13 cellular contexts compared by ENCODE assay signal in the genomic region with DNA sequence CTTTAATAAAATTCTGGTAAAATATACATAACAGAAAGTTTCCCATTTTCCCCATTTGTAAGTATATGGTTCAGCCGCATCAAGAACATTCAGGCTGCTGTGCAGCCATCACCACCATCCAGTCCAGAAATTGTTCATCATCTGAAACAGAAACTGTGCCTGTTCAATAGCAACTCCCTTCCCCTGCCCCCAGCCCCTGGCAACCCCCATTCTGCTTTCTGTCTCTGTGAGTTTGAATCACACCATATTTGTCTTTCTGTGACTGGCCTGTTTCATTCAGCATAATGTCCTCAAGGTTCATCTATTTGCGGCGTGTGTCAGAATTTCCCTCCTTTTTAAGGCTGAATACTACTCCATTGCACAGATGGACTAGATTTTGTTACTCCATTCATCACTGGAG. TPM values are rescaled to one million over a fixed set of nuclear protein-coding genes. Genes with fewer than 3 reads are reported as not detected.
DNase-seq lines count a peak whose midpoint lies in the region; ATAC-seq lines count a peak whose summit lies in the region.
"Had no signal": no experiment of that assay in that cellular context is flagged by ENCODE, and none has a peak within 500 bp of the region (broad histone marks: within the 10 kb centered on the region; RNA-seq: fewer than 3 reads in every experiment).

No MANE protein-coding gene starts in this region.

- no peaks in the 10 kb centered on the region for H3K9me3 ChIP-seq in effector memory CD4-positive, alpha-beta T cell (ENCODE audit: control insufficient read depth, low read length)
- H3K9me3 ChIP-seq: lower lobe of right lung had no signal

- no peaks in the 10 kb centered on the region for H3K36me3 Mint-ChIP-seq in activated naive CD8-positive, alpha-beta T cell treated with anti-CD3 and anti-CD28 coated beads, Interleukin-2, amount 50 U/mL, for 24 hours (ENCODE audit: low read depth)

- peaks cover 15% of the 10 kb centered on the region for H3K4me1 Mint-ChIP-seq in activated naive CD8-positive, alpha-beta T cell treated with anti-CD3 and anti-CD28 coated beads, Interleukin-2, amount 50 U/mL, for 24 hours
- H3K4me1 Mint-ChIP-seq: central memory CD8-positive, alpha-beta T cell had no signal

- no peak overlapping the region for H3K27ac ChIP-seq in effector memory CD4-positive, alpha-beta T cell (ENCODE audit: insufficient read depth, low read length, poor library complexity, severe bottlenecking)
- H3K27ac ChIP-seq: lower lobe of right lung had no signal

- H3K27me3 ChIP-seq in effector memory CD4-positive, alpha-beta T cell (replicated peaks; ENCODE audit: control insufficient read depth, insufficient read depth, low read length, poor library complexity, severe bottlenecking): no peaks in the 10 kb centered on the region

- DNase-seq in activated naive CD8-positive, alpha-beta T cell treated with anti-CD3 and anti-CD28 coated beads, Interleukin-2, amount 50 U/mL, for 24 hours: peak; percentile 18
- DNase-seq in SHP77 (lab: John Stamatoyannopoulos, UW) (no peak), occipital lobe (lab: John Stamatoyannopoulos, UW) (no peak), NCI-H1092 (lab: John Stamatoyannopoulos, UW) (no peak)
- DNase-seq in effector memory CD4-positive, alpha-beta T cell: no peak
- DNase-seq: DMS153, foreskin fibroblast, lower lobe of right lung, NCI-H345 had no signal

- H3K4me1 ChIP-seq in effector memory CD4-positive, alpha-beta T cell (ENCODE audit: control insufficient read depth, insufficient read depth, low read length, poor library complexity, severe bottlenecking): no peaks in the 10 kb centered on the region
- H3K4me1 ChIP-seq: lower lobe of right lung had no signal

- H3K4me3 Mint-ChIP-seq in activated naive CD8-positive, alpha-beta T cell treated with anti-CD3 and anti-CD28 coated beads, Interleukin-2, amount 50 U/mL, for 24 hours: no peak overlapping the region
- H3K4me3 Mint-ChIP-seq: central memory CD8-positive, alpha-beta T cell had no signal

- no peak overlapping the region for H3K4me3 ChIP-seq in effector memory CD4-positive, alpha-beta T cell (ENCODE audit: insufficient read depth, low read depth, low read length, poor library complexity, severe bottlenecking)
- H3K4me3 ChIP-seq: lower lobe of right lung had no signal

- H3K9me3 Mint-ChIP-seq in activated naive CD8-positive, alpha-beta T cell treated with anti-CD3 and anti-CD28 coated beads, Interleukin-2, amount 50 U/mL, for 24 hours: no peaks in the 10 kb centered on the region
- H3K9me3 Mint-ChIP-seq: central memory CD8-positive, alpha-beta T cell had no signal

- H3K27me3 Mint-ChIP-seq in activated naive CD8-positive, alpha-beta T cell treated with anti-CD3 and anti-CD28 coated beads, Interleukin-2, amount 50 U/mL, for 24 hours: peaks cover 8% of the 10 kb centered on the region

- peak overlapping the region; percentile 11 for H3K27ac Mint-ChIP-seq in activated naive CD8-positive, alpha-beta T cell treated with anti-CD3 and anti-CD28 coated beads, Interleukin-2, amount 50 U/mL, for 24 hours

- ATAC-seq in GM18868 (IDR thresholded peaks at IDR 0.05; ENCODE audit: unreplicated experiment) (peak; percentile 74), GM21381 (IDR thresholded peaks at IDR 0.05; ENCODE audit: unreplicated experiment) (peak; percentile 68), HG03060 (IDR thresholded peaks at IDR 0.05; ENCODE audit: low read depth, unreplicated experiment) (peak; percentile 36)
- ATAC-seq in activated naive CD8-positive, alpha-beta T cell treated with anti-CD3 and anti-CD28 coated beads, Interleukin-2, amount 50 U/mL, for 24 hours: peak; percentile 74
- ATAC-seq: lower lobe of right lung had no signal

- H3K36me3 ChIP-seq in effector memory CD4-positive, alpha-beta T cell (ENCODE audit: control insufficient read depth, insufficient read depth, low read length): no peaks in the 10 kb centered on the region
- H3K36me3 ChIP-seq: lower lobe of right lung had no signal

RNA-seq across cellular contexts. Expression of a gene that starts 19.1 kb away (rescaled TPM):
- total RNA-seq in occipital lobe: 39.6 TPM
